26 cellular contexts compared by ENCODE assay signal in the genomic region with DNA sequence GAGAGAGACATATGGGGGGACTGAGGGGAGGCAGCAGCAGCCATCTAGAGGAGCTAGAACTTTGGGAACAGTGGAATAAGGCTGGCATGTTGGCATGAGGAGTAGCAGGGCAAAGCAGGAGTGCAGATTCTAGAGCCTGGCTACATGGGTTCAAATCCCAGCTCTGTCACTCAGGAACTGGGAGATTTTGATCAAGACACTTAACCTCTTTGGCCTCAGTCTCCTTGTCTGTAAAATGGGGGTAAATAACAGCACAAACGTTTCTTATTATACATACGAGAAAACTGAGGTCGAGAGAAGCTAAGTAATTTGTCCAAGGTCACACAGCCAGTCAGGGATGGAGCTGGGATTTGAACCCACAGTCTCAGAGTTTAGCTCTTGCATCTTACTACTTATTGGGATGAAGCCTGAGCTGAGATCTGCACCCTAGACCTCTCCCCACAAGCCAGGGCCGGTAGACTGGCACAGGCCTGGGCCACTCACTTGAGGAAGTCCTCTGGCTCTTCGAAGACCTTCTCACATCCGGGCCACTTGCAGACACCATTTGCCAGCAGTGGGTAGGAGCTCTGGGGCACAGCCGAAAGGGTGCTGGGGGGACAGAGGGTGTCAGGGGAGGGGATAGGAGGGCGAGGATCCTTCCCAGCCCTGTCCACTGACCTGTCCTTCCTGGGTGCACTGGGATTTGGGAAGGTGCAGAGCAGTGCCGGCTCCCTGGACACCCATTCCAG. TPM values are rescaled to one million over a fixed set of nuclear protein-coding genes. Genes with fewer than 3 reads are reported as not detected.
"Had no signal": no experiment of that assay in that cellular context is flagged by ENCODE, and none has a peak within 500 bp of the region (broad histone marks: within the 10 kb centered on the region; RNA-seq: fewer than 3 reads in every experiment).

No MANE protein-coding gene starts in this region.

- DNase-seq: activated CD4-positive, alpha-beta T cell treated with anti-CD3 and anti-CD28 coated beads for 1 hour; activated effector memory CD4-positive, alpha-beta T cell treated with Interleukin-2 at 50 U/mL for 16 hours; activated naive CD4-positive, alpha-beta T cell treated with anti-CD3 and anti-CD28 coated beads for 36 hours; activated T-cell treated with anti-CD3 and anti-CD28 coated beads, Interleukin-2, amount 50 U/mL, for 72 hours; amniotic stem cell; cerebellar nuclear complex; cortex of kidney; heart left ventricle; left cardiac atrium; psoas muscle; stimulated activated CD4-positive, alpha-beta T cell treated with anti-CD3 and anti-CD28 coated beads, Interleukin-4, amount 100 ng/mL, for 24 hours; stimulated activated naive CD8-positive, alpha-beta T cell treated with anti-CD3 and anti-CD28 coated beads, Interleukin-15, Interleukin-2, amounts not matched to agents 100 U/mL and 50 U/mL, for 24 hours; T-helper 1 cell; T-helper 9 cell; tibial artery had no signal

- H3K4me1 Mint-ChIP-seq: nephron had no signal

- H3K27ac Mint-ChIP-seq: activated naive CD4-positive, alpha-beta T cell treated with anti-CD3 and anti-CD28 coated beads for 36 hours; nephron had no signal

- H3K4me3 ChIP-seq: heart left ventricle, pancreas, psoas muscle, right atrium auricular region, tibial artery had no signal

- ATAC-seq: heart left ventricle, left cardiac atrium, pancreas, psoas muscle had no signal

- H3K36me3 ChIP-seq: heart left ventricle, pancreas, right atrium auricular region, tibial artery had no signal

- H3K9me3 Mint-ChIP-seq: activated naive CD4-positive, alpha-beta T cell treated with anti-CD3 and anti-CD28 coated beads for 36 hours; activated T-cell treated with anti-CD3 and anti-CD28 coated beads, Interleukin-2, amount 50 U/mL, for 72 hours had no signal

- H3K9me3 ChIP-seq: heart left ventricle, neutrophil, pancreas, psoas muscle, right atrium auricular region, tibial artery had no signal

- H3K27ac ChIP-seq: heart left ventricle, neutrophil, pancreas, psoas muscle, right atrium auricular region, tibial artery had no signal

- H3K27me3 ChIP-seq: neutrophil, pancreas, right atrium auricular region, tibial artery had no signal

- FAIRE-seq: bronchial epithelial cell, islet of Langerhans, pancreas had no signal

- H3K4me1 ChIP-seq: heart left ventricle, pancreas, psoas muscle, right atrium auricular region, tibial artery had no signal

- H3K4me3 Mint-ChIP-seq: activated naive CD4-positive, alpha-beta T cell treated with anti-CD3 and anti-CD28 coated beads for 36 hours; nephron had no signal

RNA-seq across cellular contexts. Expression of a gene that starts 8.1 kb away (rescaled TPM):
- total RNA-seq: bronchial epithelial cell, epithelial cell of proximal tubule, left cardiac atrium, psoas muscle, right atrium auricular region had no signal

RNA-seq across cellular contexts. Expression of a gene that starts 23.3 kb away (rescaled TPM):
- total RNA-seq: fibroblast of villous mesenchyme, liver had no signal

RNA-seq across cellular contexts. Expression of a gene that starts 47.0 kb away (rescaled TPM):
- total RNA-seq: activated naive CD4-positive, alpha-beta T cell treated with anti-CD3 and anti-CD28 coated beads for 36 hours; activated T-cell treated with anti-CD3 and anti-CD28 coated beads, Interleukin-2, amount 50 U/mL, for 72 hours; bronchial epithelial cell; epithelial cell of proximal tubule; fibroblast of villous mesenchyme; heart left ventricle; left cardiac atrium; liver; pancreas; psoas muscle; right atrium auricular region; subcutaneous adipose tissue; ureter had no signal
- polyA plus RNA-seq: heart left ventricle, liver, pancreas, psoas muscle had no signal
